In genomic region chr21:34404742-34405141, GRCh38 we compare ENCODE assay signal across 4 cellular contexts. TPM values are rescaled to one million over a fixed set of nuclear protein-coding genes. Genes with fewer than 3 reads are reported as not detected.
"Had no signal": no experiment of that assay in that cellular context is flagged by ENCODE, and none has a peak within 500 bp of the region (broad histone marks: within the 10 kb centered on the region; RNA-seq: fewer than 3 reads in every experiment).

No MANE protein-coding gene starts in this region.

RNA-seq across cellular contexts. Expression of gene SMIM34, which starts 19.0 kb away (rescaled TPM):
- total RNA-seq: HT-29, HT1080, IMR-90 had no signal
- polyA plus RNA-seq: IgD-negative memory B cell, IMR-90 had no signal

RNA-seq across cellular contexts. Expression of gene KCNE2, which starts 40.9 kb away (rescaled TPM):
- total RNA-seq: HT1080, IMR-90 had no signal
- polyA plus RNA-seq: IgD-negative memory B cell, IMR-90 had no signal
